1 cellular context compared by ENCODE assay signal in genomic region chr19:14113762-14114414, GRCh38.
TF ChIP-seq lines count a peak whose summit lies in the region.

No MANE protein-coding gene starts in this region.

TF ChIP-seq in SK-N-SH, 30 proteins besides CTCF, POLR2A, EP300 and RAD21 (continued from another document):
- TF ChIP-seq USF2 (IDR thresholded peaks at IDR 0.05; ENCODE audit: borderline replicate concordance, low read depth, low read length) (no peak), GABPA (IDR thresholded peaks at IDR 0.05; ENCODE audit: low read depth) (no peak), RXRA (IDR thresholded peaks at IDR 0.05; ENCODE audit: borderline replicate concordance, low read depth) (no peak), REST (IDR thresholded peaks at IDR 0.05; ENCODE audit: low read depth, low read length) (no peak), MXI1 (IDR thresholded peaks at IDR 0.05; ENCODE audit: low read depth, low read length) (no peak), SMC3 (IDR thresholded peaks at IDR 0.05; ENCODE audit: low read depth, low read length) (no peak), IRF3 (IDR thresholded peaks at IDR 0.05; ENCODE audit: low read depth, low read length) (no peak), NFIC (IDR thresholded peaks at IDR 0.05; ENCODE audit: borderline replicate concordance) (no peak)
